1 cellular context compared by ENCODE assay signal in genomic region chr19:49434907-49435577, GRCh38.
TF ChIP-seq lines count a peak whose summit lies in the region.

No MANE protein-coding gene starts in this region.

TF ChIP-seq in K562, 482 proteins besides CTCF, POLR2A, EP300 and RAD21:
- TF ChIP-seq RBM25 (IDR thresholded peaks at IDR 0.05; ENCODE audit: low read depth, low read length, severe bottlenecking) (peak; percentile 74), PHF20 (IDR thresholded peaks at IDR 0.05; ENCODE audit: partially characterized antibody) (no peak), FOS (IDR thresholded peaks at IDR 0.05; ENCODE audit: extremely low read depth, insufficient read length) (peak; percentile 79), RBM34 (IDR thresholded peaks at IDR 0.05; ENCODE audit: borderline replicate concordance, insufficient read depth, low read length) (no peak), ZNF217 (CRISPR knock-in tag; IDR thresholded peaks at IDR 0.05) (no peak), ZNF398 (CRISPR knock-in tag; IDR thresholded peaks at IDR 0.05) (no peak), MEIS2 (IDR thresholded peaks at IDR 0.05; ENCODE audit: partially characterized antibody) (peak; percentile 32), NFYB (IDR thresholded peaks at IDR 0.05; ENCODE audit: extremely low read depth, insufficient read length) (peak; percentile 97), PKNOX1 (IDR thresholded peaks at IDR 0.05) (peak; percentile 94), OTX1 (CRISPR knock-in tag; IDR thresholded peaks at IDR 0.05) (no peak), ASH1L (IDR thresholded peaks at IDR 0.05; ENCODE audit: borderline replicate concordance, low read depth, partially characterized antibody) (peak; percentile 78), CHD2 (IDR thresholded peaks at IDR 0.05; ENCODE audit: low read depth, low read length) (0 out of 2 replicates have a peak, but pooled peaks have one; percentile 27), EGR1 (conservative IDR thresholded peaks at IDR 0.05) (peak; percentile 55), ZBTB7A (IDR thresholded peaks at IDR 0.05; ENCODE audit: borderline replicate concordance, control insufficient read depth, low read depth, low read length) (0 out of 2 replicates have a peak, but pooled peaks have one; percentile 3)
